In genomic region chr7:106126170-106126938, GRCh38 we compare ENCODE assay signal across 1 cellular context.
TF ChIP-seq lines count a peak whose summit lies in the region.

No MANE protein-coding gene starts in this region.

TF ChIP-seq in HepG2, 621 proteins besides CTCF, POLR2A, EP300 and RAD21 (continued from another document):
- TF ChIP-seq ZNF121 (CRISPR knock-in tag; IDR thresholded peaks at IDR 0.05) (no peak), ZNF331 (CRISPR knock-in tag; IDR thresholded peaks at IDR 0.05) (no peak), ZNF3 (CRISPR knock-in tag; IDR thresholded peaks at IDR 0.05) (no peak), SIX4 (CRISPR knock-in tag; IDR thresholded peaks at IDR 0.05) (no peak), RFX1 (IDR thresholded peaks at IDR 0.05) (no peak), TBX3 (IDR thresholded peaks at IDR 0.05; ENCODE audit: borderline replicate concordance) (no peak), ZNF564 (CRISPR knock-in tag; IDR thresholded peaks at IDR 0.05) (no peak), PLRG1 (conservative IDR thresholded peaks at IDR 0.05) (no peak), REXO4 (CRISPR knock-in tag; IDR thresholded peaks at IDR 0.05; ENCODE audit: borderline replicate concordance) (no peak), SRSF9 (IDR thresholded peaks at IDR 0.05; ENCODE audit: borderline replicate concordance, insufficient read depth, low read depth, low read length, poor library complexity, severe bottlenecking) (no peak), HMGXB3 (CRISPR knock-in tag; IDR thresholded peaks at IDR 0.05; ENCODE audit: borderline replicate concordance) (no peak), CENPBD1 (CRISPR knock-in tag; IDR thresholded peaks at IDR 0.05; ENCODE audit: borderline replicate concordance, low read depth) (no peak), ZNF678 (CRISPR knock-in tag; IDR thresholded peaks at IDR 0.05) (no peak), ZHX2 (IDR thresholded peaks at IDR 0.05; ENCODE audit: low read depth) (no peak), ZHX2 (CRISPR knock-in tag; IDR thresholded peaks at IDR 0.05; ENCODE audit: borderline replicate concordance) (no peak), THAP8 (CRISPR knock-in tag; IDR thresholded peaks at IDR 0.05; ENCODE audit: borderline replicate concordance) (no peak), ZNF432 (CRISPR knock-in tag; IDR thresholded peaks at IDR 0.05; ENCODE audit: borderline replicate concordance) (no peak)
